In genomic region chr20:7967199-7967844, GRCh38 we compare ENCODE assay signal across 17 cellular contexts. TPM values are rescaled to one million over a fixed set of nuclear protein-coding genes. Genes with fewer than 3 reads are reported as not detected.
DNase-seq lines count a peak whose midpoint lies in the region; ATAC-seq and TF ChIP-seq lines count a peak whose summit lies in the region.
"Had no signal": no experiment of that assay in that cellular context is flagged by ENCODE, and none has a peak within 500 bp of the region (broad histone marks: within the 10 kb centered on the region; RNA-seq: fewer than 3 reads in every experiment).

No MANE protein-coding gene starts in this region.

- H3K4me1 ChIP-seq in ACC112 (ENCODE audit: control insufficient read depth, insufficient read depth, low read length, unreplicated experiment): no peaks in the 10 kb centered on the region

- H3K9me3 Mint-ChIP-seq in glutamatergic neuron (ENCODE audit: unreplicated experiment): no peaks in the 10 kb centered on the region
- H3K9me3 Mint-ChIP-seq: naive B cell; stimulated activated memory B cell treated with anti-CD40 and anti-IgM and Interleukin-4, amounts not matched to agents 10 μg/mL and 1 μg/mL and 100 μg/mL, for 72 hours had no signal

- no peaks in the 10 kb centered on the region for H3K36me3 Mint-ChIP-seq in glutamatergic neuron (ENCODE audit: unreplicated experiment)
- H3K36me3 Mint-ChIP-seq: naive B cell; stimulated activated memory B cell treated with anti-CD40 and anti-IgM and Interleukin-4, amounts not matched to agents 10 μg/mL and 1 μg/mL and 100 μg/mL, for 72 hours had no signal

- TF ChIP-seq CTCF in glutamatergic neuron (IDR thresholded peaks at IDR 0.05; ENCODE audit: partially characterized antibody, unreplicated experiment): no peak

- H3K27ac ChIP-seq in ACC112 (ENCODE audit: low read depth, low read length): no peak overlapping the region
- H3K27ac ChIP-seq: dorsolateral prefrontal cortex had no signal

- no peaks in the 10 kb centered on the region for H3K36me3 ChIP-seq in ACC112 (ENCODE audit: insufficient read depth, low read length)

- H3K4me3 Mint-ChIP-seq in glutamatergic neuron (ENCODE audit: unreplicated experiment): no peak overlapping the region
- H3K4me3 Mint-ChIP-seq: B cell; naive B cell; stimulated activated memory B cell treated with anti-CD40 and anti-IgM and Interleukin-4, amounts not matched to agents 10 μg/mL and 1 μg/mL and 100 μg/mL, for 72 hours had no signal

- DNase-seq in HCEC 1CT (peak; percentile 61), amniotic epithelial cell (ENCODE audit: low read depth) (peak; percentile 55), left cardiac atrium (peak; percentile 20), mucosa of gallbladder (ENCODE audit: low spot score) (no peak), glutamatergic neuron (no peak), NCI-H1092 (lab: John Stamatoyannopoulos, UW) (no peak)
- DNase-seq: DMS79; dorsolateral prefrontal cortex; islet precursor cell; naive B cell; NCI-H2081 treated with DMSO at 0.1 percent for 48 hours; stimulated activated CD4-positive, alpha-beta T cell treated with anti-CD3 and anti-CD28 coated beads, Interleukin-4, amount 100 ng/mL, for 1 hour had no signal

- H3K27me3 ChIP-seq in ACC112 (ENCODE audit: insufficient read depth, low read length): no peaks in the 10 kb centered on the region; the same call in 1 of the 2 replicates

- peak; percentile 68 to 77 for ATAC-seq in left cardiac atrium
- ATAC-seq in HG03196 (IDR thresholded peaks at IDR 0.05; ENCODE audit: unreplicated experiment): no peak
- ATAC-seq: stimulated activated memory B cell treated with anti-CD40 and anti-IgM and Interleukin-4, amounts not matched to agents 10 μg/mL and 1 μg/mL and 100 μg/mL, for 72 hours had no signal

- no peaks in the 10 kb centered on the region for H3K79me2 ChIP-seq in ACC112 (ENCODE audit: control insufficient read depth, insufficient read depth, low read length, unreplicated experiment)

- H2AFZ ChIP-seq in ACC112 (ENCODE audit: low read length, unreplicated experiment): peak overlapping the region; percentile 41

- no peaks in the 10 kb centered on the region for H3K27me3 Mint-ChIP-seq in glutamatergic neuron (ENCODE audit: unreplicated experiment)
- H3K27me3 Mint-ChIP-seq: naive B cell; stimulated activated memory B cell treated with anti-CD40 and anti-IgM and Interleukin-4, amounts not matched to agents 10 μg/mL and 1 μg/mL and 100 μg/mL, for 72 hours had no signal

- intact Hi-C loops in left cardiac atrium (cut with DNase I): no loop called here

- H3K4me1 Mint-ChIP-seq in glutamatergic neuron (ENCODE audit: low read depth, unreplicated experiment): no peaks in the 10 kb centered on the region
- H3K4me1 Mint-ChIP-seq: B cell; naive B cell; stimulated activated memory B cell treated with anti-CD40 and anti-IgM and Interleukin-4, amounts not matched to agents 10 μg/mL and 1 μg/mL and 100 μg/mL, for 72 hours had no signal

- no peak overlapping the region for H3K27ac Mint-ChIP-seq in glutamatergic neuron (ENCODE audit: unreplicated experiment)
- H3K27ac Mint-ChIP-seq: B cell; naive B cell; stimulated activated memory B cell treated with anti-CD40 and anti-IgM and Interleukin-4, amounts not matched to agents 10 μg/mL and 1 μg/mL and 100 μg/mL, for 72 hours had no signal

- no peak overlapping the region for H3K4me3 ChIP-seq in ACC112 (ENCODE audit: low read depth, low read length)
- H3K4me3 ChIP-seq: dorsolateral prefrontal cortex had no signal

RNA-seq across cellular contexts. Expression of gene HAO1, which starts 27.1 kb away (rescaled TPM):
- total RNA-seq in left cardiac atrium: not detected
- total RNA-seq in mucosa of gallbladder: 2.7 TPM
- not detected for total RNA-seq in glutamatergic neuron (ENCODE audit: unreplicated experiment)
- total RNA-seq: B cell, urinary bladder had no signal

RNA-seq across cellular contexts. Expression of gene TMX4, which starts 52.2 kb away (rescaled TPM):
- 100 to 1,000 TPM; 126 to 170 TPM for total RNA-seq in left cardiac atrium
- 70.2 TPM for total RNA-seq in mucosa of gallbladder
- total RNA-seq in glutamatergic neuron (ENCODE audit: unreplicated experiment): 33.1 TPM

Comparison
In these comparisons a context has a peak if more than half of its experiments do, and no peak if none do; other contexts are left out.
1. DNase-seq: peak in HCEC 1CT (single experiment), amniotic epithelial cell (single experiment) and left cardiac atrium (single experiment); none in mucosa of gallbladder (single experiment), glutamatergic neuron (single experiment) and NCI-H1092 (single experiment).